ENCODE assay signal across 8 cellular contexts in genomic region chr22:26610072-26610958, GRCh38.
DNase-seq lines count a peak whose midpoint lies in the region; ATAC-seq and TF ChIP-seq lines count a peak whose summit lies in the region.

No MANE protein-coding gene starts in this region.

- H3K36me3 ChIP-seq in RWPE2 (ENCODE audit: low read depth), result no peaks in the 10 kb centered on the region

- TF ChIP-seq CTCF in RWPE2 (IDR thresholded peaks at IDR 0.05; ENCODE audit: poor library complexity, severe bottlenecking), result no peak

- ATAC-seq in GM18868 (IDR thresholded peaks at IDR 0.05; ENCODE audit: unreplicated experiment), result peak; percentile 80
- ATAC-seq in HG02981 (IDR thresholded peaks at IDR 0.05; ENCODE audit: unreplicated experiment), result peak; percentile 63
- ATAC-seq in RWPE2 (ENCODE audit: low read depth), result peak; percentile 92

- no peaks in the 10 kb centered on the region for H3K27me3 ChIP-seq in RWPE2 (ENCODE audit: insufficient read depth, poor library complexity, severe bottlenecking)

- no peak overlapping the region for H3K4me3 ChIP-seq in RWPE2 (ENCODE audit: severe bottlenecking)

- peaks cover 13% of the 10 kb centered on the region for H3K4me1 ChIP-seq in RWPE2 (ENCODE audit: insufficient read depth, poor library complexity, severe bottlenecking)

- peak; percentile 96 for DNase-seq in AG08395 (ENCODE audit: low spot score)
- peak; percentile 80 for DNase-seq in RWPE2 (ENCODE audit: low spot score)
- peak; percentile 90 for DNase-seq in dedifferentiated amniotic fluid mesenchymal stem cell (ENCODE audit: extremely low spot score)
- DNase-seq in stimulated activated CD4-positive, alpha-beta T cell treated with anti-CD3 and anti-CD28 coated beads, Interleukin-15, amount 100 ng/mL, for 24 hours, result peak; percentile 66
- no peak for DNase-seq in DMS 273 treated with DMSO at 0.1 percent for 48 hours (lab: John Stamatoyannopoulos, UW)
- DNase-seq in NCI-H2029 treated with DMSO at 0.1 percent for 48 hours (lab: John Stamatoyannopoulos, UW), result no peak

- peak overlapping the region; percentile 53 for H3K27ac ChIP-seq in RWPE2 (ENCODE audit: poor library complexity, severe bottlenecking)

- no peaks in the 10 kb centered on the region for H3K9me3 ChIP-seq in RWPE2 (ENCODE audit: severe bottlenecking)

Comparison
In these comparisons a context has a peak if more than half of its experiments do, and no peak if none do; other contexts are left out.
1. DNase-seq: peak in AG08395 (single experiment), RWPE2 (single experiment), dedifferentiated amniotic fluid mesenchymal stem cell (single experiment) and stimulated activated CD4-positive, alpha-beta T cell treated with anti-CD3 and anti-CD28 coated beads, Interleukin-15, amount 100 ng/mL, for 24 hours (single experiment); none in DMS 273 treated with DMSO at 0.1 percent for 48 hours (single experiment) and NCI-H2029 treated with DMSO at 0.1 percent for 48 hours (single experiment).
2. Peak in every context shown above with its lines, with median percentiles within 50 percentile points of each other: ATAC-seq.